In genomic region chr7:142808802-142809583, GRCh38 we compare ENCODE assay signal across 1 cellular context.
TF ChIP-seq lines count a peak whose summit lies in the region.

No MANE protein-coding gene starts in this region.

TF ChIP-seq in K562, 482 proteins besides CTCF, POLR2A, EP300 and RAD21 (continued from another document and continues in another):
- TF ChIP-seq ATF6 (CRISPR knock-in tag; IDR thresholded peaks at IDR 0.05): no peak
- TF ChIP-seq PBX2 (CRISPR knock-in tag; IDR thresholded peaks at IDR 0.05; ENCODE audit: low read depth): no peak
- no peak for TF ChIP-seq PBX2 (tag; conservative IDR thresholded peaks at IDR 0.05; ENCODE audit: low read depth)
- TF ChIP-seq IRF1 (CRISPR knock-in tag; IDR thresholded peaks at IDR 0.05; ENCODE audit: borderline replicate concordance): no peak
- no peak for TF ChIP-seq POLR2B (IDR thresholded peaks at IDR 0.05; ENCODE audit: low read depth, partially characterized antibody)
- no peak for TF ChIP-seq ZKSCAN8 (CRISPR knock-in tag; IDR thresholded peaks at IDR 0.05)
- no peak for TF ChIP-seq ADNP (tag; IDR thresholded peaks at IDR 0.05)
- no peak for TF ChIP-seq TSC22D4 (tag; IDR thresholded peaks at IDR 0.05)
- TF ChIP-seq HNRNPH1 (optimal IDR thresholded peaks at IDR 0.05; ENCODE audit: low read depth, low read length): no peak
- 0 out of 2 replicates have a peak, but pooled peaks have one; percentile 44 for TF ChIP-seq ZBTB1 (CRISPR knock-in tag; IDR thresholded peaks at IDR 0.05; ENCODE audit: borderline replicate concordance, low read depth)
- no peak for TF ChIP-seq STAT5B (CRISPR knock-in tag; IDR thresholded peaks at IDR 0.05)
- no peak for TF ChIP-seq IFI16 (CRISPR knock-in tag; IDR thresholded peaks at IDR 0.05)
- TF ChIP-seq ZNF12 (CRISPR knock-in tag; IDR thresholded peaks at IDR 0.05): no peak
- TF ChIP-seq PREB (CRISPR knock-in tag; IDR thresholded peaks at IDR 0.05): no peak
- peak; percentile 31; the same call in 1 of the 2 replicates for TF ChIP-seq DPF2 (IDR thresholded peaks at IDR 0.05)
- peak; percentile 74 for TF ChIP-seq MBD2 (IDR thresholded peaks at IDR 0.05; ENCODE audit: borderline replicate concordance, low read depth)
- no peak for TF ChIP-seq NFRKB (IDR thresholded peaks at IDR 0.05; ENCODE audit: low read depth)
- TF ChIP-seq SNIP1 (IDR thresholded peaks at IDR 0.05; ENCODE audit: low read depth): no peak
- TF ChIP-seq ESRRA (IDR thresholded peaks at IDR 0.05; ENCODE audit: borderline replicate concordance, low read depth): no peak; the same call in 1 of the 2 replicates
- TF ChIP-seq BRF1 (IDR thresholded peaks at IDR 0.05; ENCODE audit: borderline replicate concordance, extremely low read depth, insufficient read length): no peak
- TF ChIP-seq MGA (IDR thresholded peaks at IDR 0.05): no peak
- TF ChIP-seq CBFA2T3 (IDR thresholded peaks at IDR 0.05): peak; percentile 80
- TF ChIP-seq NR1H2 (CRISPR knock-in tag; IDR thresholded peaks at IDR 0.05): no peak
- no peak for TF ChIP-seq DEAF1 (CRISPR knock-in tag; IDR thresholded peaks at IDR 0.05)
- no peak for TF ChIP-seq HCFC1 (IDR thresholded peaks at IDR 0.05; ENCODE audit: low read depth, low read length)
- TF ChIP-seq ARID2 (IDR thresholded peaks at IDR 0.05): no peak
- peak; percentile 24 to 60; a peak in 1 of 4 replicates for TF ChIP-seq KDM1A (IDR thresholded peaks at IDR 0.05)
- no peak for TF ChIP-seq ZNF311 (CRISPR knock-in tag; IDR thresholded peaks at IDR 0.05)
- TF ChIP-seq CAMTA2 (CRISPR knock-in tag; conservative IDR thresholded peaks at IDR 0.05): no peak
- TF ChIP-seq MAFG (tag; conservative IDR thresholded peaks at IDR 0.05): no peak
- 0 out of 2 replicates have a peak, but pooled peaks have one; percentile 15 for TF ChIP-seq DMBX1 (CRISPR knock-in tag; IDR thresholded peaks at IDR 0.05; ENCODE audit: borderline replicate concordance)
- TF ChIP-seq FOXA3 (CRISPR knock-in tag; conservative IDR thresholded peaks at IDR 0.05 in 1 of 2, IDR thresholded peaks at IDR 0.05 in 1 of 2): 0 out of 4 replicates have a peak, but pooled peaks of 1 of the 2 experiments have one; percentile 14
- TF ChIP-seq MTF1 (CRISPR knock-in tag; IDR thresholded peaks at IDR 0.05; ENCODE audit: borderline replicate concordance): no peak
- peak; percentile 44; the same call in 1 of the 2 replicates for TF ChIP-seq CREB1 (IDR thresholded peaks at IDR 0.05)
- peak; percentile 67; the same call in 1 of the 2 replicates for TF ChIP-seq CREB1 (CRISPR knock-in tag; IDR thresholded peaks at IDR 0.05)
- TF ChIP-seq MEF2A (IDR thresholded peaks at IDR 0.05; ENCODE audit: control insufficient read depth, low read depth, low read length): no peak; the same call in 1 of the 2 replicates
- no peak for TF ChIP-seq ELK3 (CRISPR knock-in tag; IDR thresholded peaks at IDR 0.05)
- TF ChIP-seq FOXP4 (CRISPR knock-in tag; IDR thresholded peaks at IDR 0.05; ENCODE audit: borderline replicate concordance): no peak
